ENCODE assay signal across 8 cellular contexts in genomic region chr2:152098033-152098797, GRCh38.
DNase-seq lines count a peak whose midpoint lies in the region; ATAC-seq and TF ChIP-seq lines count a peak whose summit lies in the region.

No MANE protein-coding gene starts in this region.

- peak; percentile 62 for DNase-seq in activated CD8-positive, alpha-beta memory T cell treated with anti-CD3 and anti-CD28 coated beads for 24 hours
- no peak for DNase-seq in activated CD8-positive, alpha-beta memory T cell treated with anti-CD3 and anti-CD28 coated beads, Interleukin-2, amount 50 U/mL, for 4 hours
- DNase-seq in KBM-7 = peak; percentile 38
- peak; percentile 7 for DNase-seq in brain microvascular endothelial cell
- DNase-seq in islet precursor cell = peak; percentile 78
- no peak for DNase-seq in stimulated activated naive B cell treated with anti-CD40 and anti-IgM and Interleukin-4, amounts not matched to agents 10 μg/mL and 1 μg/mL and 100 μg/mL, for 72 hours
- DNase-seq in SIG-M5 treated with dmso at 0.1 percent for 504 hours (lab: John Stamatoyannopoulos, UW; ENCODE audit: unreplicated experiment) = no peak

- ATAC-seq in stimulated activated naive B cell treated with anti-CD40 and anti-IgM and Interleukin-4, amounts not matched to agents 10 μg/mL and 1 μg/mL and 100 μg/mL, for 72 hours (replicated peaks) = peak; percentile 47 to 54
- ATAC-seq in GM21526 (IDR thresholded peaks at IDR 0.05; ENCODE audit: low FRiP score, unreplicated experiment) = no peak

- peak overlapping the region; percentile 52 for H3K4me3 ChIP-seq in brain microvascular endothelial cell (ENCODE audit: low read depth, low read length)

- peak overlapping the region; percentile 83 to 94 for H3K4me3 Mint-ChIP-seq in stimulated activated naive B cell treated with anti-CD40 and anti-IgM and Interleukin-4, amounts not matched to agents 10 μg/mL and 1 μg/mL and 100 μg/mL, for 72 hours

- peaks cover 31% of the 10 kb centered on the region for H3K27me3 ChIP-seq in brain microvascular endothelial cell (replicated peaks)

- peaks cover 27 to 31% of the 10 kb centered on the region in 2 donors for H3K27me3 Mint-ChIP-seq in stimulated activated naive B cell treated with anti-CD40 and anti-IgM and Interleukin-4, amounts not matched to agents 10 μg/mL and 1 μg/mL and 100 μg/mL, for 72 hours

- peak overlapping the region; percentile 76 for H3K27ac Mint-ChIP-seq in stimulated activated naive B cell treated with anti-CD40 and anti-IgM and Interleukin-4, amounts not matched to agents 10 μg/mL and 1 μg/mL and 100 μg/mL, for 72 hours

- H3K27ac ChIP-seq in brain microvascular endothelial cell = no peak overlapping the region

- no peaks in the 10 kb centered on the region for H3K9me3 Mint-ChIP-seq in stimulated activated naive B cell treated with anti-CD40 and anti-IgM and Interleukin-4, amounts not matched to agents 10 μg/mL and 1 μg/mL and 100 μg/mL, for 72 hours

- no peaks in the 10 kb centered on the region for H3K36me3 Mint-ChIP-seq in stimulated activated naive B cell treated with anti-CD40 and anti-IgM and Interleukin-4, amounts not matched to agents 10 μg/mL and 1 μg/mL and 100 μg/mL, for 72 hours

- no peak for TF ChIP-seq CTCF in brain microvascular endothelial cell (IDR thresholded peaks at IDR 0.05; ENCODE audit: low read depth, low read length, missing control alignments)

- peaks cover 27 to 42% of the 10 kb centered on the region in 2 donors for H3K4me1 Mint-ChIP-seq in stimulated activated naive B cell treated with anti-CD40 and anti-IgM and Interleukin-4, amounts not matched to agents 10 μg/mL and 1 μg/mL and 100 μg/mL, for 72 hours

- no peaks in the 10 kb centered on the region for H3K36me3 ChIP-seq in brain microvascular endothelial cell (replicated peaks)

- in situ Hi-C loops in KBM-7 (cut with MboI; ENCODE audit: low pct_unique_long_range_greater_than_20kb, low sequenced_read_pairs) = no loop called here
- in situ Hi-C loops in brain microvascular endothelial cell (cut with HindIII; ENCODE audit: low pct_ligation_motif_present, low sequenced_read_pairs) = no loop called here

Comparison
In these comparisons a context has a peak if more than half of its experiments do, and no peak if none do; other contexts are left out.
1. DNase-seq: peak in activated CD8-positive, alpha-beta memory T cell treated with anti-CD3 and anti-CD28 coated beads for 24 hours (single experiment), KBM-7 (single experiment), brain microvascular endothelial cell (single experiment) and islet precursor cell (single experiment); none in activated CD8-positive, alpha-beta memory T cell treated with anti-CD3 and anti-CD28 coated beads, Interleukin-2, amount 50 U/mL, for 4 hours (single experiment), stimulated activated naive B cell treated with anti-CD40 and anti-IgM and Interleukin-4, amounts not matched to agents 10 μg/mL and 1 μg/mL and 100 μg/mL, for 72 hours (single experiment) and SIG-M5 treated with dmso at 0.1 percent for 504 hours (single experiment).